In the genomic region with DNA sequence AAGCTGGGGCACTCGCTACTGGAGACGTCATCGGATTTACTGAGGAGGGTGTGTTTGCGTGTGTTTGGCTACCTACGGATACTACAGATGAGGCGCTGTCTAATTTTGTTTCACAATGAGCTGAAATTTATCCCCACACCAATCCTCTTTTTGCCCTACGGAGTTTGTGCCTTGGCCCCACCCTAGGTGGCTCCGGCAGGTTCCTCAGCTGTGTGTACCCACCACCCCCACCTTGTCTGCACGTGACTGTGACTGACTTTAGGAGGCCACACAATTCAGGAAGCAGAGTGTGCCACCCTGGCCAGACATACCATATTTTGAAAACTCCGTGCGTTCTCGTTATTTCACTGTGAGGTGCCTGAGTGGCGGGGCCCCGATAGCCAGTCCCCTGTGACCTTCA, we compare ENCODE assay signal across 24 cellular contexts.
DNase-seq lines count a peak whose midpoint lies in the region; ATAC-seq, FAIRE-seq and TF ChIP-seq lines count a peak whose summit lies in the region.
"Had no signal": no experiment of that assay in that cellular context is flagged by ENCODE, and none has a peak within 500 bp of the region (broad histone marks: within the 10 kb centered on the region; RNA-seq: fewer than 3 reads in every experiment).

No MANE protein-coding gene starts in this region.

- TF ChIP-seq CTCF in endodermal cell (conservative IDR thresholded peaks at IDR 0.05), result no peak

- peaks cover 10% of the 10 kb centered on the region for H3K36me3 ChIP-seq in endodermal cell (ENCODE audit: control insufficient read depth, insufficient read depth, low read length)
- H3K36me3 ChIP-seq: neural progenitor cell had no signal

- 96 to 98% methylated on average over 7 to 14 of the region's 14 CpGs for WGBS in endodermal cell (ENCODE audit: insufficient coverage in 1 of 2, insufficient read length in 1 of 2), 2 experiments

- H3K27ac Mint-ChIP-seq in endodermal cell, result peak overlapping the region; percentile 80
- H3K27ac Mint-ChIP-seq: dendritic cell treated with granulocyte-macrophage colony-stimulating factor and Interleukin-4, amounts not matched to agents 40 ng/mL and 50 ng/mL, for 4 days; neural progenitor cell; stimulated activated naive CD8-positive, alpha-beta T cell treated with anti-CD3 and anti-CD28 coated beads, Interleukin-15, Interleukin-2, amounts not matched to agents 100 ng/mL and 50 ng/mL, for 24 hours had no signal

- peaks cover 25% of the 10 kb centered on the region for H3K36me3 Mint-ChIP-seq in endodermal cell (ENCODE audit: low read depth)
- H3K36me3 Mint-ChIP-seq: neural progenitor cell had no signal

- no peaks in the 10 kb centered on the region for H3K9me3 Mint-ChIP-seq in endodermal cell
- H3K9me3 Mint-ChIP-seq: dendritic cell treated with granulocyte-macrophage colony-stimulating factor and Interleukin-4, amounts not matched to agents 40 ng/mL and 50 ng/mL, for 4 days; neural progenitor cell; stimulated activated naive CD8-positive, alpha-beta T cell treated with anti-CD3 and anti-CD28 coated beads, Interleukin-15, Interleukin-2, amounts not matched to agents 100 ng/mL and 50 ng/mL, for 24 hours had no signal

- H3K4me3 ChIP-seq in endodermal cell (ENCODE audit: low read length) (no peak overlapping the region), skin epidermis (no peak overlapping the region)
- H3K4me3 ChIP-seq: neural progenitor cell had no signal

- in situ Hi-C loops in KBM-7 (cut with MboI; ENCODE audit: low pct_unique_long_range_greater_than_20kb, low sequenced_read_pairs), result loop anchor here (25.0 kb wide), 1 partner anchor 116 kb away; no protein-coding TSS in a partner anchor

- H3K9me3 ChIP-seq in endodermal cell (ENCODE audit: control insufficient read depth, low read length), result no peaks in the 10 kb centered on the region
- H3K9me3 ChIP-seq: SK-N-SH had no signal

- ATAC-seq in left colon, result peak; percentile 48
- ATAC-seq in GM19328 (IDR thresholded peaks at IDR 0.05; ENCODE audit: unreplicated experiment), result no peak
- ATAC-seq in GM19467 (IDR thresholded peaks at IDR 0.05; ENCODE audit: unreplicated experiment), result no peak

- no peak overlapping the region for H3K27ac ChIP-seq in endodermal cell (ENCODE audit: low read depth, low read length)
- H3K27ac ChIP-seq in skin epidermis, result peak overlapping the region in 11 of 21 experiments; percentile 13 to 83 (median 51)
- H3K27ac ChIP-seq: brain microvascular endothelial cell, neural progenitor cell had no signal

- peaks cover 38% of the 10 kb centered on the region for H3K4me1 Mint-ChIP-seq in endodermal cell

- DNase-seq in NCI-H69 (lab: John Stamatoyannopoulos, UW) (peak; percentile 68), endodermal cell (no peak), left colon (no peak), KBM-7 (no peak), urothelium cell line (ENCODE audit: low spot score) (no peak)
- DNase-seq: activated CD4-positive, alpha-beta T cell treated with anti-CD3 and anti-CD28 coated beads, Interleukin-2, amount 50 U/mL, for 48 hours; activated CD8-positive, alpha-beta memory T cell treated with anti-CD3 and anti-CD28 coated beads, Interleukin-2, amount 50 U/mL, for 48 hours; activated effector memory CD4-positive, alpha-beta T cell treated with Interleukin-2 at 50 U/mL for 16 hours; brain microvascular endothelial cell; NCI-H1105 treated with DMSO at 0.1 percent for 48 hours; NCI-H2081; NCI-H510A; SK-N-SH; stimulated activated CD4-positive, alpha-beta T cell treated with anti-CD3 and anti-CD28 coated beads, Interleukin-12 subunit alpha, Interleukin-12 subunit beta, amount 100 ng/mL, for 4 hours; stimulated activated CD4-positive, alpha-beta T cell treated with anti-CD3 and anti-CD28 coated beads, Interleukin-4, amount 100 ng/mL, for 4 hours had no signal

- peaks cover 7% of the 10 kb centered on the region for H3K4me1 ChIP-seq in endodermal cell (ENCODE audit: control insufficient read depth, insufficient read depth, low read length)

- H3K9ac ChIP-seq in endodermal cell (ENCODE audit: extremely low read depth, low read length, poor library complexity, severe bottlenecking), result no peak overlapping the region
- H3K9ac ChIP-seq: neural progenitor cell, SK-N-SH had no signal

- no peaks in the 10 kb centered on the region for H3K27me3 ChIP-seq in endodermal cell (ENCODE audit: control insufficient read depth, insufficient read depth, low read length, poor library complexity, severe bottlenecking)
- H3K27me3 ChIP-seq: brain microvascular endothelial cell, neural progenitor cell had no signal

- intact Hi-C loops in left colon (cut with DNase I, micrococcal nuclease), result no loop called here

- FAIRE-seq in urothelium cell line (lab: Jason Lieb, UNC), result no peak
- FAIRE-seq: D721Med, H54, RCC 7860 had no signal

- H3K27me3 Mint-ChIP-seq in endodermal cell (ENCODE audit: insufficient read depth), result no peaks in the 10 kb centered on the region
- H3K27me3 Mint-ChIP-seq: dendritic cell treated with granulocyte-macrophage colony-stimulating factor and Interleukin-4, amounts not matched to agents 40 ng/mL and 50 ng/mL, for 4 days; stimulated activated naive CD8-positive, alpha-beta T cell treated with anti-CD3 and anti-CD28 coated beads, Interleukin-15, Interleukin-2, amounts not matched to agents 100 ng/mL and 50 ng/mL, for 24 hours had no signal

- H3K4me3 Mint-ChIP-seq in endodermal cell, result no peak overlapping the region
- H3K4me3 Mint-ChIP-seq: dendritic cell treated with granulocyte-macrophage colony-stimulating factor and Interleukin-4, amounts not matched to agents 40 ng/mL and 50 ng/mL, for 4 days; neural progenitor cell; stimulated activated naive CD8-positive, alpha-beta T cell treated with anti-CD3 and anti-CD28 coated beads, Interleukin-15, Interleukin-2, amounts not matched to agents 100 ng/mL and 50 ng/mL, for 24 hours had no signal
